ENCODE assay signal across 8 cellular contexts in genomic region chr6:36755435-36756348, GRCh38. TPM values are rescaled to one million over a fixed set of nuclear protein-coding genes. Genes with fewer than 3 reads are reported as not detected.
A peak's percentile ranks its signal among the peaks of the same experiment; 100 is the strongest.
DNase-seq lines count a peak whose midpoint lies in the region; ATAC-seq and TF ChIP-seq lines count a peak whose summit lies in the region.

No MANE protein-coding gene starts in this region.

- H3K27ac ChIP-seq in KOPT-K1 (ENCODE audit: low read depth, low read length, poor library complexity, severe bottlenecking) = peak overlapping the region; percentile 43

- H3K27me3 Mint-ChIP-seq in activated CD8-positive, alpha-beta T cell treated with anti-CD3 and anti-CD28 coated beads, Interleukin-2, amount 10 ng/mL, durations not matched to agents 7 days and 5 days (ENCODE audit: low read depth) = peaks cover 2% of the 10 kb centered on the region
- no peaks in the 10 kb centered on the region for H3K27me3 Mint-ChIP-seq in stimulated activated memory B cell treated with anti-CD40 and anti-IgM and Interleukin-4, amounts not matched to agents 10 μg/mL and 1 μg/mL and 100 μg/mL, for 72 hours

- peak overlapping the region; percentile 32 for H3K4me3 Mint-ChIP-seq in activated CD8-positive, alpha-beta T cell treated with anti-CD3 and anti-CD28 coated beads, Interleukin-2, amount 10 ng/mL, durations not matched to agents 7 days and 5 days
- peak overlapping the region; percentile 75 for H3K4me3 Mint-ChIP-seq in stimulated activated memory B cell treated with anti-CD40 and anti-IgM and Interleukin-4, amounts not matched to agents 10 μg/mL and 1 μg/mL and 100 μg/mL, for 72 hours

- intact Hi-C loops in left cardiac atrium (cut with DNase I) = loop anchor here (10.0 kb wide), 3 partner anchors 71 to 141 kb away; no protein-coding TSS in a partner anchor

- peaks cover 2% of the 10 kb centered on the region for H3K36me3 Mint-ChIP-seq in activated CD8-positive, alpha-beta T cell treated with anti-CD3 and anti-CD28 coated beads, Interleukin-2, amount 10 ng/mL, durations not matched to agents 7 days and 5 days (ENCODE audit: low read depth)
- H3K36me3 Mint-ChIP-seq in stimulated activated memory B cell treated with anti-CD40 and anti-IgM and Interleukin-4, amounts not matched to agents 10 μg/mL and 1 μg/mL and 100 μg/mL, for 72 hours = peaks cover 10% of the 10 kb centered on the region

- peaks cover 71% of the 10 kb centered on the region for H3K4me1 Mint-ChIP-seq in activated CD8-positive, alpha-beta T cell treated with anti-CD3 and anti-CD28 coated beads, Interleukin-2, amount 10 ng/mL, durations not matched to agents 7 days and 5 days (ENCODE audit: low read depth)
- H3K4me1 Mint-ChIP-seq in stimulated activated memory B cell treated with anti-CD40 and anti-IgM and Interleukin-4, amounts not matched to agents 10 μg/mL and 1 μg/mL and 100 μg/mL, for 72 hours = peaks cover 87% of the 10 kb centered on the region

- H3K9me3 ChIP-seq in KOPT-K1 (ENCODE audit: insufficient read depth, low read length, poor library complexity, severe bottlenecking) = no peaks in the 10 kb centered on the region

- no peak for TF ChIP-seq CTCF in fibroblast of villous mesenchyme (IDR thresholded peaks at IDR 0.05; ENCODE audit: insufficient read depth, low read depth, low read length)

- POLR2A ChIA-PET in activated CD8-positive, alpha-beta T cell treated with anti-CD3 and anti-CD28 coated beads, Interleukin-2, amount 10 ng/mL, durations not matched to agents 7 days and 5 days (lab: Charles Lee) = interaction anchor here (0.6 to 1.2 kb wide), 4 partner anchors 10 to 159 kb away, joined by 3 read pairs; no protein-coding TSS in a partner anchor

- H3K4me3 ChIP-seq in fibroblast of villous mesenchyme (ENCODE audit: low read depth, low read length) = no peak overlapping the region

- DNase-seq in activated CD8-positive, alpha-beta T cell treated with anti-CD3 and anti-CD28 coated beads, Interleukin-2, amount 10 ng/mL, durations not matched to agents 7 days and 5 days = peak; percentile 70
- DNase-seq in fibroblast of villous mesenchyme (ENCODE audit: low read depth) = peak; percentile 13
- DNase-seq in SHP77 (lab: John Stamatoyannopoulos, UW) = no peak
- no peak for DNase-seq in left cardiac atrium
- DNase-seq in NCI-H510A (lab: John Stamatoyannopoulos, UW) = no peak

- peak overlapping the region; percentile 75 for H3K27ac Mint-ChIP-seq in activated CD8-positive, alpha-beta T cell treated with anti-CD3 and anti-CD28 coated beads, Interleukin-2, amount 10 ng/mL, durations not matched to agents 7 days and 5 days
- peak overlapping the region; percentile 90 for H3K27ac Mint-ChIP-seq in stimulated activated memory B cell treated with anti-CD40 and anti-IgM and Interleukin-4, amounts not matched to agents 10 μg/mL and 1 μg/mL and 100 μg/mL, for 72 hours

- no peaks in the 10 kb centered on the region for H3K36me3 ChIP-seq in KOPT-K1 (ENCODE audit: insufficient read depth, low read length)

- CTCF ChIA-PET in activated CD8-positive, alpha-beta T cell treated with anti-CD3 and anti-CD28 coated beads, Interleukin-2, amount 10 ng/mL, durations not matched to agents 7 days and 5 days (lab: Charles Lee) = interaction anchor here (1.0 to 11.9 kb wide), 10 partner anchors 9 to 149 kb away, joined by 3 to 158 read pairs (median 5); no protein-coding TSS in a partner anchor

- ATAC-seq in GM18907 (IDR thresholded peaks at IDR 0.05; ENCODE audit: unreplicated experiment) = peak; percentile 41
- ATAC-seq in activated CD8-positive, alpha-beta T cell treated with anti-CD3 and anti-CD28 coated beads, Interleukin-2, amount 10 ng/mL, durations not matched to agents 7 days and 5 days = peak; percentile 87
- ATAC-seq in stimulated activated memory B cell treated with anti-CD40 and anti-IgM and Interleukin-4, amounts not matched to agents 10 μg/mL and 1 μg/mL and 100 μg/mL, for 72 hours = peak; percentile 72
- ATAC-seq in left cardiac atrium = no peak

- no peaks in the 10 kb centered on the region for H3K9me3 Mint-ChIP-seq in activated CD8-positive, alpha-beta T cell treated with anti-CD3 and anti-CD28 coated beads, Interleukin-2, amount 10 ng/mL, durations not matched to agents 7 days and 5 days (ENCODE audit: insufficient read depth)
- no peaks in the 10 kb centered on the region for H3K9me3 Mint-ChIP-seq in stimulated activated memory B cell treated with anti-CD40 and anti-IgM and Interleukin-4, amounts not matched to agents 10 μg/mL and 1 μg/mL and 100 μg/mL, for 72 hours

RNA-seq across cellular contexts. Expression of gene RAB44, which starts 58.1 kb away (rescaled TPM):
- not detected for total RNA-seq in activated CD8-positive, alpha-beta T cell treated with anti-CD3 and anti-CD28 coated beads, Interleukin-2, amount 10 ng/mL, durations not matched to agents 7 days and 5 days
- total RNA-seq in fibroblast of villous mesenchyme (under 0.01 TPM in 1 of 2 replicates, not detected in the other), left cardiac atrium (under 1 TPM; 0.05 to 0.12 TPM)

Comparison
In these comparisons a context has a peak if more than half of its experiments do, and no peak if none do; other contexts are left out.
1. ATAC-seq: peak in GM18907 (single experiment), activated CD8-positive, alpha-beta T cell treated with anti-CD3 and anti-CD28 coated beads, Interleukin-2, amount 10 ng/mL, durations not matched to agents 7 days and 5 days (single experiment) and stimulated activated memory B cell treated with anti-CD40 and anti-IgM and Interleukin-4, amounts not matched to agents 10 μg/mL and 1 μg/mL and 100 μg/mL, for 72 hours (single experiment); none in left cardiac atrium (0 of 2).
2. DNase-seq: peak in activated CD8-positive, alpha-beta T cell treated with anti-CD3 and anti-CD28 coated beads, Interleukin-2, amount 10 ng/mL, durations not matched to agents 7 days and 5 days (single experiment) and fibroblast of villous mesenchyme (single experiment); none in SHP77 (0 of 2), left cardiac atrium (single experiment) and NCI-H510A (single experiment).